26 cellular contexts compared by ENCODE assay signal in the genomic region with DNA sequence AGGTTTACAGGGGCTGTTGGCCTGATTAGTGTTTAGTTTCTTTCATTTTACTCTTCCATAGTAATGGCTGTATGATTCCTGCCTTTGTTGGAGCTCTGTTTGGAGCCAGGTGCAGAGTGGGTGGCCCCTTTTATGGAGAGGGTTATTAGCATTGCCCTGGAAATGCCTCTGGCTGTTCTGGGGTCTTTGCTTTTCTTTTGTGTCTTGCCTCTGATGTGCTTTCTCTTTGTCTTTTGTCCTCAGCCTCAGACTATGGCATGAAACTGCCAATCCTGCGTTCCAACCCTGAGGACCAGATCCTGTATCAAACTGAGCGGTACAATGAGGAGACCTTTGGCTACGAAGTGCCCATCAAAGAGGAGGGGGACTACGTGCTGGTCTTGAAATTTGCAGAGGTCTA. TPM values are rescaled to one million over a fixed set of nuclear protein-coding genes. Genes with fewer than 3 reads are reported as not detected.
DNase-seq lines count a peak whose midpoint lies in the region; TF ChIP-seq lines count a peak whose summit lies in the region.
"Had no signal": no experiment of that assay in that cellular context is flagged by ENCODE, and none has a peak within 500 bp of the region (broad histone marks: within the 10 kb centered on the region; RNA-seq: fewer than 3 reads in every experiment).

No MANE protein-coding gene starts in this region.

- intact Hi-C loops in breast epithelium (cut with DNase I; ENCODE audit: low total_unique reads), result no loop called here
- intact Hi-C loops in Calu3 (cut with micrococcal nuclease; ENCODE audit: unreplicated experiment), result no loop called here

- H3K9me3 Mint-ChIP-seq in endodermal cell (no peaks in the 10 kb centered on the region), Calu3 (ENCODE audit: low read depth, unreplicated experiment) (no peaks in the 10 kb centered on the region)
- H3K9me3 Mint-ChIP-seq: HFFc6; stimulated activated naive CD8-positive, alpha-beta T cell treated with anti-CD3 and anti-CD28 coated beads, Interleukin-15, Interleukin-2, amounts not matched to agents 100 ng/mL and 50 ng/mL, for 24 hours had no signal

- H3K36me3 ChIP-seq in endodermal cell (ENCODE audit: control insufficient read depth, insufficient read depth, low read length) (peaks cover 63% of the 10 kb centered on the region), neutrophil (no peaks in the 10 kb centered on the region), breast epithelium (no peaks in the 10 kb centered on the region)

- H3K4me3 ChIP-seq in endodermal cell (ENCODE audit: low read length), result no peak overlapping the region
- H3K4me3 ChIP-seq in neutrophil (ENCODE audit: low read depth in 1 of 2, low read length in 1 of 2), result no peak overlapping the region
- no peak overlapping the region for H3K4me3 ChIP-seq in breast epithelium
- H3K4me3 ChIP-seq: dorsolateral prefrontal cortex, prostate gland, sigmoid colon, tibial artery had no signal

- no peak for TF ChIP-seq POLR2A in breast epithelium (IDR thresholded peaks at IDR 0.05)

- H3K9me3 ChIP-seq in endodermal cell (ENCODE audit: control insufficient read depth, low read length), result no peaks in the 10 kb centered on the region
- no peaks in the 10 kb centered on the region for H3K9me3 ChIP-seq in neutrophil
- no peaks in the 10 kb centered on the region for H3K9me3 ChIP-seq in breast epithelium
- H3K9me3 ChIP-seq: prostate gland, sigmoid colon, tibial artery had no signal

- H3K4me3 Mint-ChIP-seq in endodermal cell (no peak overlapping the region), Calu3 (ENCODE audit: low read depth, unreplicated experiment) (no peak overlapping the region)
- H3K4me3 Mint-ChIP-seq: activated CD8-positive, alpha-beta T cell treated with anti-CD3 and anti-CD28 coated beads, Interleukin-2, amount 10 ng/mL, durations not matched to agents 7 days and 5 days; HFFc6; stimulated activated naive CD8-positive, alpha-beta T cell treated with anti-CD3 and anti-CD28 coated beads, Interleukin-15, Interleukin-2, amounts not matched to agents 100 ng/mL and 50 ng/mL, for 24 hours had no signal

- CTCF ChIA-PET in Calu3 (lab: Charles Lee), result no interaction called here

- TF ChIP-seq CTCF in endodermal cell (conservative IDR thresholded peaks at IDR 0.05) (no peak), neutrophil (IDR thresholded peaks at IDR 0.05) (no peak), breast epithelium (IDR thresholded peaks at IDR 0.05) (no peak), Calu3 (IDR thresholded peaks at IDR 0.05; ENCODE audit: unreplicated experiment) (no peak)

- H3K27ac ChIP-seq in endodermal cell (ENCODE audit: low read depth, low read length) (peak overlapping the region; percentile 90), neutrophil (peak overlapping the region; percentile 60), breast epithelium (no peak overlapping the region)
- H3K27ac ChIP-seq: 22Rv1, tibial artery had no signal

- H3K4me1 Mint-ChIP-seq in endodermal cell (peaks cover 34% of the 10 kb centered on the region), Calu3 (ENCODE audit: low read depth, unreplicated experiment) (peaks cover 43% of the 10 kb centered on the region)

- 72 to 81% methylated on average over 4 of the region's 4 CpGs for WGBS in endodermal cell (ENCODE audit: insufficient coverage in 1 of 2, insufficient read length in 1 of 2), 2 experiments

- peak overlapping the region; percentile 57 for H3K27ac Mint-ChIP-seq in endodermal cell
- no peak overlapping the region for H3K27ac Mint-ChIP-seq in Calu3 (ENCODE audit: unreplicated experiment)
- H3K27ac Mint-ChIP-seq: HFFc6; stimulated activated naive CD8-positive, alpha-beta T cell treated with anti-CD3 and anti-CD28 coated beads, Interleukin-15, Interleukin-2, amounts not matched to agents 100 ng/mL and 50 ng/mL, for 24 hours had no signal

- no peak overlapping the region for H3K9ac ChIP-seq in endodermal cell (ENCODE audit: extremely low read depth, low read length, poor library complexity, severe bottlenecking)

- DNase-seq in NCI-H2227 treated with DMSO at 0.1 percent for 48 hours (lab: John Stamatoyannopoulos, UW) (peak; percentile 23), NCI-H2227 (lab: John Stamatoyannopoulos, UW; ENCODE audit: unreplicated experiment) (no peak), NCI-H146 treated with DMSO at 0.1 percent for 48 hours (lab: John Stamatoyannopoulos, UW; ENCODE audit: unreplicated experiment) (peak; percentile 60), endodermal cell (no peak), ecto neural progenitor cell (ENCODE audit: low spot score) (no peak), breast epithelium (ENCODE audit: low spot score in 2 of 2) (no peak), Calu3 (no peak)
- DNase-seq: activated CD8-positive, alpha-beta T cell treated with anti-CD3 and anti-CD28 coated beads, Interleukin-2, amount 10 ng/mL, durations not matched to agents 7 days and 5 days; activated gamma-delta T cell; activated T-cell treated with anti-CD3 and anti-CD28 coated beads for 4 hours; dorsolateral prefrontal cortex; glutamatergic neuron; HFFc6; IMR-90; mammary epithelial cell; NCI-H1694 treated with DMSO at 0.1 percent for 48 hours; NCI-H2171 treated with DMSO at 0.1 percent for 48 hours; NCI-H526 treated with DMSO at 0.1 percent for 48 hours; SIG-M5; sigmoid colon; SW 1271; tibial artery had no signal

- H3K4me1 ChIP-seq in endodermal cell (ENCODE audit: control insufficient read depth, insufficient read depth, low read length) (no peaks in the 10 kb centered on the region), neutrophil (ENCODE audit: control insufficient read depth in 1 of 2, insufficient read depth in 1 of 2, low read depth in 1 of 2, low read length in 1 of 2) (peaks cover 33 to 40% of the 10 kb centered on the region in 2 experiments), breast epithelium (peaks cover 0 to 10% of the 10 kb centered on the region in 2 donors)

- no TSS peak for BruUV-seq in Calu3 (replicated peaks; lab: Mats Ljungman, UMichigan)

- H3K27me3 ChIP-seq in endodermal cell (ENCODE audit: control insufficient read depth, insufficient read depth, low read length, poor library complexity, severe bottlenecking) (no peaks in the 10 kb centered on the region), neutrophil (no peaks in the 10 kb centered on the region), breast epithelium (no peaks in the 10 kb centered on the region)
- H3K27me3 ChIP-seq: dorsolateral prefrontal cortex, sigmoid colon, tibial artery had no signal

- H3K27me3 Mint-ChIP-seq in endodermal cell (ENCODE audit: insufficient read depth) (no peaks in the 10 kb centered on the region), Calu3 (ENCODE audit: unreplicated experiment) (no peaks in the 10 kb centered on the region)
- H3K27me3 Mint-ChIP-seq: stimulated activated naive CD8-positive, alpha-beta T cell treated with anti-CD3 and anti-CD28 coated beads, Interleukin-15, Interleukin-2, amounts not matched to agents 100 ng/mL and 50 ng/mL, for 24 hours had no signal

- H3K36me3 Mint-ChIP-seq in endodermal cell (ENCODE audit: low read depth) (peaks cover 58% of the 10 kb centered on the region), Calu3 (ENCODE audit: insufficient read depth, unreplicated experiment) (peaks cover 40% of the 10 kb centered on the region)

RNA-seq across cellular contexts. Expression of gene MLEC, which starts 6.9 kb away (rescaled TPM):
- total RNA-seq in endodermal cell (100 to 1,000 TPM; 188 to 195 TPM), breast epithelium (10 to 100 TPM; 67.6 to 75.4 (median 67.8) TPM), Calu3 (2022) (268 and 290 TPM in 2 replicates)
- polyA plus RNA-seq in endodermal cell (2013, experiment 1 of 2), result 74.9 TPM
- 85.2 TPM for polyA plus RNA-seq in endodermal cell (2013, experiment 2 of 2)

RNA-seq across cellular contexts. Expression of gene UNC119B, which starts 16.4 kb away (rescaled TPM):
- 10 to 100 TPM; 52.8 to 60.7 TPM for total RNA-seq in endodermal cell
- polyA plus RNA-seq in endodermal cell (2013, experiment 1 of 2), result 51.5 TPM
- 48.1 TPM for polyA plus RNA-seq in endodermal cell (2013, experiment 2 of 2)
- total RNA-seq in breast epithelium, result 10 to 100 TPM; 19.2 to 24.0 (median 22.0) TPM
- 31.6 and 33.5 TPM in 2 replicates for total RNA-seq in Calu3 (2022)

RNA-seq across cellular contexts. Expression of gene ACADS, which starts 31.8 kb away (rescaled TPM):
- 1 to 10 TPM; 8.0 to 9.2 TPM for total RNA-seq in endodermal cell
- polyA plus RNA-seq in endodermal cell (2013, experiment 1 of 2), result 6.9 TPM
- polyA plus RNA-seq in endodermal cell (2013, experiment 2 of 2), result 5.5 TPM
- total RNA-seq in breast epithelium, result 100 to 1,000 TPM in 1 of 3 donors, 10 to 100 TPM in 2; 38.3 to 114 (median 54.3) TPM
- total RNA-seq in Calu3 (2022), result 16.1 and 21.2 TPM in 2 replicates

RNA-seq across cellular contexts. Expression of gene CABP1, which starts 53.4 kb away (rescaled TPM):
- total RNA-seq in endodermal cell (under 1 TPM; 0.29 to 0.86 TPM), breast epithelium (1 to 10 TPM in 1 of 3 donors, under 1 TPM in 1, not detected in 1; 0.80 to 2.3 TPM), Calu3 (2022) (0.14 and 0.98 TPM in 2 replicates)
- polyA plus RNA-seq in endodermal cell (2013, experiment 1 of 2), result 0.93 TPM
- 1.2 TPM for polyA plus RNA-seq in endodermal cell (2013, experiment 2 of 2)

Comparison
In these comparisons a context has a peak if more than half of its experiments do, and no peak if none do; other contexts are left out.
1. DNase-seq: peak in NCI-H2227 treated with DMSO at 0.1 percent for 48 hours (single experiment) and NCI-H146 treated with DMSO at 0.1 percent for 48 hours (single experiment); none in NCI-H2227 (single experiment), endodermal cell (single experiment), ecto neural progenitor cell (single experiment), breast epithelium (0 of 2) and Calu3 (single experiment).
2. H3K27ac ChIP-seq: peak in endodermal cell (single experiment) and neutrophil (single experiment); none in breast epithelium (0 of 2).